In the genomic region with DNA sequence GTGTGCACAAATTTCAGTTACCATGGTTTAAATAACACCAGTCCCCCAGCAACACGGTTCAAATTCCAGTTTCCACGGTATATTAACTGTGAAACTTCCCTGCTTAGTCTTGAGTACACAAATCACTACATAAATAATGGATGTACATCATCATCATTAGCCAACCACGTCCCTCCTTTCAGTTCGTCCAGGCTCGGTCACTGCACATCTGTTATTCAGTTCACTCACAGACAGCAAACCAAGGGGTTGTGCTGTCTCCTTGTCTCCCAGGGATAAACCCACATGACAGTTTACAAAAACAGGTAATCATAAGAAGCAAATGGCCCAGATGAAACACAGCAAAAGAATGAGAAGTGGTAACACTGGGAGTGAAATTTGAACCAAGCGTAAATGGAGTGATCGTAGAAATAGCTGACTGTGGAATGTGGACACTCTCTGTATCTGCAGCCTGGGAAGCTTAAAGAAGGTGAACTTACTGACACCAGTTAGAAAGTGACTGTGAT, we compare ENCODE assay signal across 13 cellular contexts.
DNase-seq lines count a peak whose midpoint lies in the region; TF ChIP-seq lines count a peak whose summit lies in the region.
"Had no signal": no experiment of that assay in that cellular context is flagged by ENCODE, and none has a peak within 500 bp of the region (broad histone marks: within the 10 kb centered on the region; RNA-seq: fewer than 3 reads in every experiment).

No MANE protein-coding gene starts in this region.

- H3K27me3 Mint-ChIP-seq in T-helper 2 cell treated with Interferon-gamma antibody and Interleukin-4, amounts not matched to agents 5 μg/mL and 100 μg/mL, for 36 hours (ENCODE audit: low read depth): peaks cover 5% of the 10 kb centered on the region

- no peaks in the 10 kb centered on the region for H3K4me1 Mint-ChIP-seq in T-helper 2 cell treated with Interferon-gamma antibody and Interleukin-4, amounts not matched to agents 5 μg/mL and 100 μg/mL, for 36 hours (ENCODE audit: low read depth)

- no peaks in the 10 kb centered on the region for H3K27me3 ChIP-seq in fibroblast of lung (ENCODE audit: control insufficient read depth, insufficient read depth, low read length)
- H3K27me3 ChIP-seq in osteoblast (ENCODE audit: insufficient read depth, low read length): peaks cover 2% of the 10 kb centered on the region
- no peaks in the 10 kb centered on the region for H3K27me3 ChIP-seq in stomach

- H3K27ac Mint-ChIP-seq in T-helper 2 cell treated with Interferon-gamma antibody and Interleukin-4, amounts not matched to agents 5 μg/mL and 100 μg/mL, for 36 hours: no peak overlapping the region
- H3K27ac Mint-ChIP-seq: stimulated activated naive CD8-positive, alpha-beta T cell treated with anti-CD3 and anti-CD28 coated beads, Interleukin-15, amount 100 ng/mL, for 72 hours had no signal

- H3K4me3 ChIP-seq in fibroblast of lung (replicated peaks in 1 of 4; ENCODE audit: control extremely low read depth in 1 of 4, insufficient read depth in 1 of 4, low read depth in 3 of 4, low read length in 4 of 4): peak overlapping the region; percentile 35 to 88 (median 43)
- H3K4me3 ChIP-seq in osteoblast (ENCODE audit: insufficient read depth, low read length): peak overlapping the region; percentile 59
- H3K4me3 ChIP-seq in stomach: peak overlapping the region in 1 of 4 donors; percentile 6

- H3K36me3 ChIP-seq in fibroblast of lung (ENCODE audit: control insufficient read depth, insufficient read depth, low read length) (no peaks in the 10 kb centered on the region), osteoblast (ENCODE audit: insufficient read depth, low read length) (no peaks in the 10 kb centered on the region), stomach (no peaks in the 10 kb centered on the region)

- H3K4me1 ChIP-seq in fibroblast of lung (ENCODE audit: control insufficient read depth, extremely low read depth, insufficient read depth, low read length) (no peaks in the 10 kb centered on the region), osteoblast (ENCODE audit: insufficient read depth, low read length) (peaks cover 5% of the 10 kb centered on the region), stomach (no peaks in the 10 kb centered on the region)

- peak overlapping the region; percentile 83 for H3K4me2 ChIP-seq in fibroblast of lung (ENCODE audit: extremely low read depth, insufficient read depth, low read length)
- peak overlapping the region; percentile 49 for H3K4me2 ChIP-seq in osteoblast (ENCODE audit: insufficient read depth, low read length)

- no peaks in the 10 kb centered on the region for H3K79me2 ChIP-seq in fibroblast of lung (ENCODE audit: control insufficient read depth, insufficient read depth, low read length)
- no peaks in the 10 kb centered on the region for H3K79me2 ChIP-seq in osteoblast (ENCODE audit: insufficient read depth, low read length)

- H3K27ac ChIP-seq in fibroblast of lung (ENCODE audit: insufficient read depth, low read length) (peak overlapping the region; percentile 41), osteoblast (ENCODE audit: low read depth, low read length) (no peak overlapping the region), stomach (no peak overlapping the region)

- DNase-seq in Daoy (ENCODE audit: low read depth): peak; percentile 55
- peak; percentile 87 for DNase-seq in NCI-H748 (lab: John Stamatoyannopoulos, UW; ENCODE audit: unreplicated experiment)
- DNase-seq in fibroblast of lung (ENCODE audit: low read depth in 2 of 2): peak; percentile 67 to 74
- DNase-seq in osteoblast (ENCODE audit: insufficient read length, low spot score, missing footprints): no peak
- no peak for DNase-seq in SW480 (ENCODE audit: low spot score)
- no peak for DNase-seq in foreskin melanocyte
- DNase-seq in stomach: no peak
- DNase-seq in T-helper 2 cell treated with Interferon-gamma antibody and Interleukin-4, amounts not matched to agents 5 μg/mL and 100 μg/mL, for 36 hours (ENCODE audit: low spot score): no peak
- DNase-seq: activated gamma-delta T cell; dermis blood vessel endothelial cell; naive B cell; stimulated activated CD4-positive, alpha-beta T cell treated with anti-CD3 and anti-CD28 coated beads, Interleukin-2, amount 100 ng/mL, for 24 hours; stimulated activated naive CD8-positive, alpha-beta T cell treated with anti-CD3 and anti-CD28 coated beads, Interleukin-15, amount 100 ng/mL, for 72 hours had no signal

- intact Hi-C loops in stomach (cut with DNase I; ENCODE audit: low total_unique reads): no loop called here

- no peaks in the 10 kb centered on the region for H3K9me3 ChIP-seq in fibroblast of lung (ENCODE audit: control insufficient read depth, insufficient read depth, low read depth, low read length)
- H3K9me3 ChIP-seq in osteoblast (ENCODE audit: low read depth, low read length): no peaks in the 10 kb centered on the region
- H3K9me3 ChIP-seq in stomach: no peaks in the 10 kb centered on the region

- H3K36me3 Mint-ChIP-seq in T-helper 2 cell treated with Interferon-gamma antibody and Interleukin-4, amounts not matched to agents 5 μg/mL and 100 μg/mL, for 36 hours (ENCODE audit: low read depth): no peaks in the 10 kb centered on the region

- no peak overlapping the region for H3K4me3 Mint-ChIP-seq in T-helper 2 cell treated with Interferon-gamma antibody and Interleukin-4, amounts not matched to agents 5 μg/mL and 100 μg/mL, for 36 hours
- H3K4me3 Mint-ChIP-seq: naive B cell; stimulated activated naive CD8-positive, alpha-beta T cell treated with anti-CD3 and anti-CD28 coated beads, Interleukin-15, amount 100 ng/mL, for 72 hours had no signal

- no peak for TF ChIP-seq EP300 in stomach (IDR thresholded peaks at IDR 0.05)

- H3K9me3 Mint-ChIP-seq in T-helper 2 cell treated with Interferon-gamma antibody and Interleukin-4, amounts not matched to agents 5 μg/mL and 100 μg/mL, for 36 hours: no peaks in the 10 kb centered on the region

- no peak overlapping the region for H3K9ac ChIP-seq in fibroblast of lung (ENCODE audit: insufficient read depth, low read length)

- TF ChIP-seq CTCF in fibroblast of lung (conservative IDR thresholded peaks at IDR 0.05 in 1 of 2, IDR thresholded peaks at IDR 0.05 in 1 of 2; ENCODE audit: low read depth in 1 of 2, low read length in 2 of 2) (no peak), osteoblast (IDR thresholded peaks at IDR 0.05; ENCODE audit: extremely low read depth, low read depth, low read length) (no peak), stomach (IDR thresholded peaks at IDR 0.05) (no peak)

- H2AFZ ChIP-seq in fibroblast of lung (ENCODE audit: low read length) (peak overlapping the region; percentile 77), osteoblast (ENCODE audit: low read length) (peak overlapping the region; percentile 83)

- H4K20me1 ChIP-seq in fibroblast of lung (ENCODE audit: control insufficient read depth, extremely low read depth, insufficient read depth, low read length) (no peaks in the 10 kb centered on the region), osteoblast (ENCODE audit: insufficient read depth, low read length) (no peaks in the 10 kb centered on the region)

- 26 to 49% (median 31%) methylated on average over 7 of the region's 7 CpGs for WGBS in stomach, 5 donors

- no peak for TF ChIP-seq POLR2A in stomach (IDR thresholded peaks at IDR 0.05)

Comparison
In these comparisons a context has a peak if more than half of its experiments do, and no peak if none do; other contexts are left out.
1. DNase-seq: peak in Daoy (single experiment), NCI-H748 (single experiment) and fibroblast of lung (2 of 2); none in osteoblast (single experiment), SW480 (single experiment), foreskin melanocyte (single experiment), stomach (single experiment) and T-helper 2 cell treated with Interferon-gamma antibody and Interleukin-4, amounts not matched to agents 5 μg/mL and 100 μg/mL, for 36 hours (single experiment).